ENCODE assay signal across 39 cellular contexts in the genomic region with DNA sequence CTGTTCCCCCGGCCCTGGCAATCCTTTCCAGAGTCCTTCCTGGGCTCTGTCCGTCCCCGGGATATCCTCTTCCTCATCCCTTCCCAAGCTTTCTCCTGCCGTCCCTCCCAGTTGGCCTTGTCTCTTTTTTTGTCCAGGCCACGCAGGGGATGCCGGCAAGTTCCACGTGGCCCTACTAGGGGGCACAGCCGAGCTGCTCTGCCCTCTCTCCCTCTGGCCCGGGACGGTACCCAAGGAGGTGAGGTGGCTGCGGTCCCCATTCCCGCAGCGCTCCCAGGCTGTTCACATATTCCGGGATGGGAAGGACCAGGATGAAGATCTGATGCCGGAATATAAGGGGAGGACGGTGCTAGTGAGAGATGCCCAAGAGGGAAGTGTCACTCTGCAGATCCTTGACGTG. TPM values are rescaled to one million over a fixed set of nuclear protein-coding genes. Genes with fewer than 3 reads are reported as not detected.
"Had no signal": no experiment of that assay in that cellular context is flagged by ENCODE, and none has a peak within 500 bp of the region (broad histone marks: within the 10 kb centered on the region; RNA-seq: fewer than 3 reads in every experiment).

No MANE protein-coding gene starts in this region.

- H3K4me2 ChIP-seq: SK-N-SH had no signal

- H3K27ac ChIP-seq: adrenal gland, body of pancreas, breast epithelium, Peyer's patch, SJSA1 had no signal

- H3K4me3 Mint-ChIP-seq: activated B cell treated with CpG ODN at 0.5 μM for 24 hours; activated CD4-positive, alpha-beta memory T cell treated with anti-CD3 and anti-CD28 coated beads for 36 hours; activated naive CD4-positive, alpha-beta T cell treated with anti-CD3 and anti-CD28 coated beads for 36 hours; activated T-cell treated with anti-CD3 and anti-CD28 coated beads, Interleukin-2, amount 50 U/mL, for 4 hours; activated T-helper 1 cell treated with anti-CD3 and anti-CD28 coated beads, Interleukin-12 subunit alpha, Interleukin-12 subunit beta, Interleukin-2, Interleukin-4 antibody, amounts not matched to agents 30 ng/mL and 10 ng/mL and 1 ng/mL, durations not matched to agents 14 hours and 24 hours and 36 hours; T-helper 1 cell treated with Interleukin-12 subunit alpha and Interleukin-12 subunit beta and Interleukin-4 antibody, amounts not matched to agents 30 μg/mL and 1 μg/mL, for 36 hours; T-helper 2 cell treated with Interferon-gamma antibody and Interleukin-4, amounts not matched to agents 5 μg/mL and 100 μg/mL, for 36 hours had no signal

- H3K36me3 Mint-ChIP-seq: activated CD4-positive, alpha-beta memory T cell treated with anti-CD3 and anti-CD28 coated beads for 36 hours; activated naive CD4-positive, alpha-beta T cell treated with anti-CD3 and anti-CD28 coated beads, Interleukin-2, amount 50 U/mL, for 72 hours had no signal

- H3K9ac ChIP-seq: SK-N-SH had no signal

- H3K4me3 ChIP-seq: adrenal gland, body of pancreas, breast epithelium, MG63, Peyer's patch, SJSA1 had no signal

- FAIRE-seq: astrocyte, TTC549 had no signal

- H3K27me3 Mint-ChIP-seq: activated B cell treated with CpG ODN at 0.5 μM for 24 hours; activated CD4-positive, alpha-beta memory T cell treated with anti-CD3 and anti-CD28 coated beads for 36 hours had no signal

- ATAC-seq: activated naive CD4-positive, alpha-beta T cell treated with anti-CD3 and anti-CD28 coated beads, Interleukin-2, amount 50 U/mL, for 72 hours; activated T-cell treated with anti-CD3 and anti-CD28 coated beads, Interleukin-2, amount 50 U/mL, for 4 hours; body of pancreas; PC-3 had no signal

- H3K9me3 Mint-ChIP-seq: activated B cell treated with CpG ODN at 0.5 μM for 24 hours; activated CD4-positive, alpha-beta memory T cell treated with anti-CD3 and anti-CD28 coated beads for 36 hours; activated naive CD4-positive, alpha-beta T cell treated with anti-CD3 and anti-CD28 coated beads for 36 hours; activated naive CD4-positive, alpha-beta T cell treated with anti-CD3 and anti-CD28 coated beads, Interleukin-2, amount 50 U/mL, for 72 hours; activated T-cell treated with anti-CD3 and anti-CD28 coated beads, Interleukin-2, amount 50 U/mL, for 4 hours; activated T-helper 1 cell treated with anti-CD3 and anti-CD28 coated beads, Interleukin-12 subunit alpha, Interleukin-12 subunit beta, Interleukin-2, Interleukin-4 antibody, amounts not matched to agents 30 ng/mL and 10 ng/mL and 1 ng/mL, durations not matched to agents 14 hours and 24 hours and 36 hours; T-helper 1 cell treated with Interleukin-12 subunit alpha and Interleukin-12 subunit beta and Interleukin-4 antibody, amounts not matched to agents 30 μg/mL and 1 μg/mL, for 36 hours; T-helper 2 cell treated with Interferon-gamma antibody and Interleukin-4, amounts not matched to agents 5 μg/mL and 100 μg/mL, for 36 hours had no signal

- H3K27ac Mint-ChIP-seq: activated B cell treated with CpG ODN at 0.5 μM for 24 hours; activated CD4-positive, alpha-beta memory T cell treated with anti-CD3 and anti-CD28 coated beads for 36 hours; activated naive CD4-positive, alpha-beta T cell treated with anti-CD3 and anti-CD28 coated beads for 36 hours; activated T-helper 1 cell treated with anti-CD3 and anti-CD28 coated beads, Interleukin-12 subunit alpha, Interleukin-12 subunit beta, Interleukin-2, Interleukin-4 antibody, amounts not matched to agents 30 ng/mL and 10 ng/mL and 1 ng/mL, durations not matched to agents 14 hours and 24 hours and 36 hours; T-helper 1 cell treated with Interleukin-12 subunit alpha and Interleukin-12 subunit beta and Interleukin-4 antibody, amounts not matched to agents 30 μg/mL and 1 μg/mL, for 36 hours; T-helper 2 cell treated with Interferon-gamma antibody and Interleukin-4, amounts not matched to agents 5 μg/mL and 100 μg/mL, for 36 hours had no signal

- H3K36me3 ChIP-seq: adrenal gland, breast epithelium, MG63, Peyer's patch, SJSA1 had no signal

- H3K9me3 ChIP-seq: adrenal gland, body of pancreas, breast epithelium, MG63, Peyer's patch, SJSA1, SK-N-SH had no signal

- DNase-seq: activated B cell treated with CpG ODN at 0.5 μM for 24 hours; activated CD4-positive, alpha-beta memory T cell treated with anti-CD3 and anti-CD28 coated beads for 36 hours; activated CD4-positive, alpha-beta T cell treated with anti-CD3 and anti-CD28 coated beads for 4 hours; activated CD4-positive, alpha-beta T cell treated with anti-CD3 and anti-CD28 coated beads, Interleukin-2, amount 50 U/mL, for 1 hour; activated CD4-positive, CD25-positive, alpha-beta regulatory T cell treated with anti-CD3 and anti-CD28 coated beads, Interleukin-2, amount 50 U/mL, for 72 hours; activated CD8-positive, alpha-beta memory T cell treated with anti-CD3 and anti-CD28 coated beads, Interleukin-2, amount 50 U/mL, for 4 hours; activated gamma-delta T cell treated with Interleukin-2 at 50 U/mL for 16 hours; activated naive CD4-positive, alpha-beta T cell treated with anti-CD3 and anti-CD28 coated beads for 36 hours; activated T-cell treated with anti-CD3 and anti-CD28 coated beads for 4 hours; activated T-cell treated with anti-CD3 and anti-CD28 coated beads, Interleukin-2, amount 50 U/mL, for 4 hours; adrenal gland; body of pancreas; Kasumi-1; MG63; NCI-H1092 treated with DMSO at 0.1 percent for 48 hours; NCI-H1417; NCI-H146; NCI-H187; NCI-H2029 treated with DMSO at 0.1 percent for 48 hours; NCI-H2107; NCI-H2171; NCI-H510A; NCI-H526; NCI-H748 treated with DMSO at 0.1 percent for 48 hours; NK-92 treated with Interleukin-12 subunit alpha and Interleukin-12 subunit beta, amount 100 ng/mL, for 24 hours; PC-3; Peyer's patch; RPMI8226; SHP77 treated with DMSO at 0.1 percent for 48 hours; SK-N-SH had no signal

- H3K4me1 ChIP-seq: adrenal gland, body of pancreas, breast epithelium, Peyer's patch, SJSA1 had no signal

- H3K27me3 ChIP-seq: adrenal gland, body of pancreas, breast epithelium, MG63, Peyer's patch, SJSA1 had no signal

RNA-seq across cellular contexts. Expression of a gene that starts 45.8 kb away (rescaled TPM):
- total RNA-seq: body of pancreas, cardiac septum, Peyer's patch, SJSA1 had no signal
